ENCODE assay signal across 18 cellular contexts in genomic region chr11:117182551-117182935, GRCh38.
"Had no signal": no experiment of that assay in that cellular context is flagged by ENCODE, and none has a peak within 500 bp of the region (broad histone marks: within the 10 kb centered on the region; RNA-seq: fewer than 3 reads in every experiment).

No MANE protein-coding gene starts in this region.

- H3K4me3 Mint-ChIP-seq: activated CD8-positive, alpha-beta T cell treated with anti-CD3 and anti-CD28 coated beads, Interleukin-2, amount 10 ng/mL, durations not matched to agents 7 days and 5 days; activated naive CD8-positive, alpha-beta T cell; naive thymus-derived CD8-positive, alpha-beta T cell; stimulated activated memory B cell treated with anti-CD40 and anti-IgM and Interleukin-4, amounts not matched to agents 10 μg/mL and 1 μg/mL and 100 μg/mL, for 72 hours had no signal

- H3K4me3 ChIP-seq: breast epithelium, esophagus squamous epithelium, mucosa of descending colon, smooth muscle cell, upper lobe of left lung had no signal

- H3K9ac ChIP-seq: parathyroid adenoma had no signal

- H2AFZ ChIP-seq: parathyroid adenoma had no signal

- H3K79me2 ChIP-seq: parathyroid adenoma had no signal

- H3K27ac ChIP-seq: breast epithelium, esophagus squamous epithelium, parathyroid adenoma, upper lobe of left lung had no signal

- H3K27ac Mint-ChIP-seq: activated CD8-positive, alpha-beta T cell treated with anti-CD3 and anti-CD28 coated beads, Interleukin-2, amount 10 ng/mL, durations not matched to agents 7 days and 5 days; activated naive CD8-positive, alpha-beta T cell; activated T-helper 2 cell treated with anti-CD3 and anti-CD28 coated beads, Interferon-gamma antibody, Interleukin-2, Interleukin-4, amounts not matched to agents 10 μg/mL and 5 μg/mL and 100 μg/mL, durations not matched to agents 14 hours and 24 hours and 36 hours had no signal

- H3K36me3 ChIP-seq: breast epithelium had no signal

- H3K27me3 ChIP-seq: breast epithelium, esophagus squamous epithelium, upper lobe of left lung had no signal

- H3K4me2 ChIP-seq: smooth muscle cell had no signal

- H3K27me3 Mint-ChIP-seq: activated naive CD8-positive, alpha-beta T cell; naive thymus-derived CD8-positive, alpha-beta T cell; stimulated activated memory B cell treated with anti-CD40 and anti-IgM and Interleukin-4, amounts not matched to agents 10 μg/mL and 1 μg/mL and 100 μg/mL, for 72 hours had no signal

- DNase-seq: activated CD8-positive, alpha-beta T cell treated with anti-CD3 and anti-CD28 coated beads, Interleukin-2, amount 10 ng/mL, durations not matched to agents 7 days and 5 days; esophagus squamous epithelium; foreskin fibroblast; glutamatergic neuron; mammary epithelial cell; retina; SIG-M5; SW 1271; T-helper 9 cell had no signal

- H3K9me3 ChIP-seq: breast epithelium, esophagus squamous epithelium, mucosa of descending colon, upper lobe of left lung had no signal

- H3K9me3 Mint-ChIP-seq: activated T-helper 2 cell treated with anti-CD3 and anti-CD28 coated beads, Interferon-gamma antibody, Interleukin-2, Interleukin-4, amounts not matched to agents 10 μg/mL and 5 μg/mL and 100 μg/mL, durations not matched to agents 14 hours and 24 hours and 36 hours; naive thymus-derived CD8-positive, alpha-beta T cell; stimulated activated memory B cell treated with anti-CD40 and anti-IgM and Interleukin-4, amounts not matched to agents 10 μg/mL and 1 μg/mL and 100 μg/mL, for 72 hours had no signal
